Comparison of ENCODE assay signal across 9 cellular contexts in genomic region chr1:210143465-210144062, GRCh38.
DNase-seq lines count a peak whose midpoint lies in the region; ATAC-seq, FAIRE-seq and TF ChIP-seq lines count a peak whose summit lies in the region.
"Had no signal": no experiment of that assay in that cellular context is flagged by ENCODE, and none has a peak within 500 bp of the region (broad histone marks: within the 10 kb centered on the region; RNA-seq: fewer than 3 reads in every experiment).

No MANE protein-coding gene starts in this region.

- no peak overlapping the region for H3K4me3 ChIP-seq in OCI-LY3 (ENCODE audit: low read length)
- no peak overlapping the region for H3K4me3 ChIP-seq in heart right ventricle

- peaks cover 7% of the 10 kb centered on the region for H3K27me3 ChIP-seq in OCI-LY3 (ENCODE audit: low read depth, low read length)
- H3K27me3 ChIP-seq in heart right ventricle: peaks cover 0 to 16% (median 0%) of the 10 kb centered on the region in 7 donors

- no peak overlapping the region for H3K27ac Mint-ChIP-seq in activated naive CD8-positive, alpha-beta T cell treated with anti-CD3 and anti-CD28 coated beads, Interleukin-2, amount 10 ng/mL, durations not matched to agents 7 days and 5 days
- H3K27ac Mint-ChIP-seq: stimulated activated naive CD8-positive, alpha-beta T cell treated with anti-CD3 and anti-CD28 coated beads, Interleukin-15, Interleukin-2, amounts not matched to agents 100 ng/mL and 50 ng/mL, for 24 hours had no signal

- ATAC-seq in activated naive CD8-positive, alpha-beta T cell treated with anti-CD3 and anti-CD28 coated beads, Interleukin-2, amount 10 ng/mL, durations not matched to agents 7 days and 5 days (ENCODE audit: low read depth): no peak
- ATAC-seq in heart right ventricle (peak in 2 of 8 donors; percentile 38), HG02678 (IDR thresholded peaks at IDR 0.05; ENCODE audit: unreplicated experiment) (no peak), GM21529 (IDR thresholded peaks at IDR 0.05; ENCODE audit: unreplicated experiment) (no peak)

- DNase-seq in D721Med (ENCODE audit: insufficient read length, low spot score) (no peak), HPDE6-E6E7 (ENCODE audit: extremely low spot score) (peak; percentile 22), heart right ventricle (peak; percentile 70 to 77), retina (peak; percentile 13)
- DNase-seq in activated naive CD8-positive, alpha-beta T cell treated with anti-CD3 and anti-CD28 coated beads, Interleukin-2, amount 10 ng/mL, durations not matched to agents 7 days and 5 days: peak; percentile 49

- H3K9me3 Mint-ChIP-seq in activated naive CD8-positive, alpha-beta T cell treated with anti-CD3 and anti-CD28 coated beads, Interleukin-2, amount 10 ng/mL, durations not matched to agents 7 days and 5 days: no peaks in the 10 kb centered on the region
- H3K9me3 Mint-ChIP-seq: stimulated activated naive CD8-positive, alpha-beta T cell treated with anti-CD3 and anti-CD28 coated beads, Interleukin-15, Interleukin-2, amounts not matched to agents 100 ng/mL and 50 ng/mL, for 24 hours had no signal

- no peaks in the 10 kb centered on the region for H3K4me1 Mint-ChIP-seq in activated naive CD8-positive, alpha-beta T cell treated with anti-CD3 and anti-CD28 coated beads, Interleukin-2, amount 10 ng/mL, durations not matched to agents 7 days and 5 days

- no peaks in the 10 kb centered on the region for H3K79me2 ChIP-seq in OCI-LY3 (ENCODE audit: low read length)

- intact Hi-C loops in heart right ventricle (cut with DNase I): loop anchor here (1.0 to 5.0 kb wide), 7 partner anchors 163 to 259 kb away; no protein-coding TSS in a partner anchor

- H3K36me3 Mint-ChIP-seq in activated naive CD8-positive, alpha-beta T cell treated with anti-CD3 and anti-CD28 coated beads, Interleukin-2, amount 10 ng/mL, durations not matched to agents 7 days and 5 days: no peaks in the 10 kb centered on the region

- H3K36me3 ChIP-seq in OCI-LY3 (replicated peaks; ENCODE audit: low read depth, low read length) (no peaks in the 10 kb centered on the region), heart right ventricle (no peaks in the 10 kb centered on the region)

- no peaks in the 10 kb centered on the region for H3K9me3 ChIP-seq in OCI-LY3 (ENCODE audit: insufficient read depth, low read length)
- H3K9me3 ChIP-seq in heart right ventricle: peaks cover 0 to 6% (median 0%) of the 10 kb centered on the region in 11 donors

- TF ChIP-seq CTCF in D721Med (IDR thresholded peaks at IDR 0.05; ENCODE audit: insufficient read depth, missing control alignments) (peak; percentile 92), OCI-LY3 (IDR thresholded peaks at IDR 0.05; ENCODE audit: low read depth, low read length) (peak; percentile 83), heart right ventricle (IDR thresholded peaks at IDR 0.05) (peak; percentile 45 to 82 (median 72))

- H3K4me2 ChIP-seq in OCI-LY3 (ENCODE audit: low read length): no peak overlapping the region

- POLR2A ChIA-PET in activated naive CD8-positive, alpha-beta T cell treated with anti-CD3 and anti-CD28 coated beads, Interleukin-2, amount 10 ng/mL, durations not matched to agents 7 days and 5 days (lab: Charles Lee): no interaction called here

- no peak overlapping the region for H2AFZ ChIP-seq in OCI-LY3 (ENCODE audit: low read depth, low read length)

- H3K4me1 ChIP-seq in OCI-LY3 (ENCODE audit: low read length) (no peaks in the 10 kb centered on the region), heart right ventricle (no peaks in the 10 kb centered on the region)

- H3K27ac ChIP-seq in OCI-LY3 (ENCODE audit: low read length) (no peak overlapping the region), heart right ventricle (no peak overlapping the region)

- peaks cover 8% of the 10 kb centered on the region for H3K27me3 Mint-ChIP-seq in activated naive CD8-positive, alpha-beta T cell treated with anti-CD3 and anti-CD28 coated beads, Interleukin-2, amount 10 ng/mL, durations not matched to agents 7 days and 5 days

- 26 to 30% methylated on average over 4 of the region's 4 CpGs for WGBS in heart right ventricle, 2 donors

- no peaks in the 10 kb centered on the region for H4K20me1 ChIP-seq in OCI-LY3 (ENCODE audit: insufficient read depth, low read length)

- FAIRE-seq in D721Med (lab: Jason Lieb, UNC): peak; percentile 94

- no peak overlapping the region for H3K9ac ChIP-seq in OCI-LY3 (ENCODE audit: low read length)

- no peak overlapping the region for H3K4me3 Mint-ChIP-seq in activated naive CD8-positive, alpha-beta T cell treated with anti-CD3 and anti-CD28 coated beads, Interleukin-2, amount 10 ng/mL, durations not matched to agents 7 days and 5 days
- H3K4me3 Mint-ChIP-seq: stimulated activated naive CD8-positive, alpha-beta T cell treated with anti-CD3 and anti-CD28 coated beads, Interleukin-15, Interleukin-2, amounts not matched to agents 100 ng/mL and 50 ng/mL, for 24 hours had no signal
